ENCODE assay signal across 13 cellular contexts in the genomic region with DNA sequence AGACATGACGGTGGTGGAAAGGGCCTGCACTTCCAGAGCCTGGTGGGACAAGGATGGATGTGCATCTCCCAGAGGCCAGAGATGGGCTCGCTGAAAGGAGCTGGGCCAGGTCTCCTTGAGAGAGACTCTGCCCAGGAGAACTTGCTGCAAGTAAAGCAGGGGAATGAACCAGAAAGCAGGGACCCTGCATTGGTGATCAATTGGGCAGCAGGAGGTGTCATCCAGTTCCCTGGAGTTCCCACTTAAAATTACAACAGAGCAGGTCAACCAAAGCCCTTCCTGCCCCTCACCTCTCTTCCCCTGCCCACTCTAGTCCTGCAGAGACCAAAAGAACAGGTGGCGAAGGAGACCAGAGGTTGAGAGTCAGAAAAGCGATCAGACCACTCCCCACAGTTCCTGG.
A peak's percentile ranks its signal among the peaks of the same experiment; 100 is the strongest.
DNase-seq lines count a peak whose midpoint lies in the region; ATAC-seq and TF ChIP-seq lines count a peak whose summit lies in the region.
"Had no signal": no experiment of that assay in that cellular context is flagged by ENCODE, and none has a peak within 500 bp of the region (broad histone marks: within the 10 kb centered on the region; RNA-seq: fewer than 3 reads in every experiment).

No MANE protein-coding gene starts in this region.

- peak overlapping the region in 1 of 5 donors; percentile 19 for H3K4me3 ChIP-seq in subcutaneous abdominal adipose tissue (ENCODE audit: low read depth in 1 of 5, low read length in 5 of 5)
- H3K4me3 ChIP-seq: body of pancreas, transverse colon had no signal

- ATAC-seq in activated CD8-positive, alpha-beta memory T cell treated with anti-CD3 and anti-CD28 coated beads, Interleukin-2, amount 10 ng/mL, durations not matched to agents 7 days and 5 days, result no peak
- ATAC-seq in left lobe of liver (no peak), GM18867 (IDR thresholded peaks at IDR 0.05; ENCODE audit: unreplicated experiment) (no peak)
- ATAC-seq: body of pancreas, SK-N-SH treated with all-trans-retinoic acid at 6 μM for 48 hours had no signal

- no peaks in the 10 kb centered on the region for H3K27me3 Mint-ChIP-seq in activated CD8-positive, alpha-beta memory T cell treated with anti-CD3 and anti-CD28 coated beads, Interleukin-2, amount 10 ng/mL, durations not matched to agents 7 days and 5 days

- no peak for TF ChIP-seq CTCF in GM10266 (IDR thresholded peaks at IDR 0.05; ENCODE audit: control insufficient read depth, insufficient read depth, low read depth, missing control alignments)

- H3K9ac ChIP-seq in subcutaneous abdominal adipose tissue (ENCODE audit: low read length in 5 of 5), result no peak overlapping the region

- H3K9me3 Mint-ChIP-seq in activated CD8-positive, alpha-beta memory T cell treated with anti-CD3 and anti-CD28 coated beads, Interleukin-2, amount 10 ng/mL, durations not matched to agents 7 days and 5 days (ENCODE audit: low read depth), result peaks cover 2% of the 10 kb centered on the region

- peaks cover 23% of the 10 kb centered on the region for H3K4me1 Mint-ChIP-seq in activated CD8-positive, alpha-beta memory T cell treated with anti-CD3 and anti-CD28 coated beads, Interleukin-2, amount 10 ng/mL, durations not matched to agents 7 days and 5 days

- peaks cover 0 to 26% (median 12%) of the 10 kb centered on the region in 5 donors for H3K4me1 ChIP-seq in subcutaneous abdominal adipose tissue (ENCODE audit: control insufficient read depth in 5 of 5, insufficient read depth in 5 of 5, low read length in 5 of 5)
- H3K4me1 ChIP-seq: body of pancreas had no signal

- H3K27ac ChIP-seq in subcutaneous abdominal adipose tissue (ENCODE audit: low read depth, low read length), result peak overlapping the region; percentile 64

- no peaks in the 10 kb centered on the region for H3K27me3 ChIP-seq in subcutaneous abdominal adipose tissue (ENCODE audit: control insufficient read depth in 5 of 5, insufficient read depth in 4 of 5, low read length in 5 of 5)
- H3K27me3 ChIP-seq: body of pancreas, transverse colon had no signal

- no peaks in the 10 kb centered on the region for H3K9me3 ChIP-seq in subcutaneous abdominal adipose tissue (ENCODE audit: control insufficient read depth in 5 of 5, low read length in 5 of 5)
- H3K9me3 ChIP-seq: body of pancreas, transverse colon had no signal

- H3K36me3 Mint-ChIP-seq in activated CD8-positive, alpha-beta memory T cell treated with anti-CD3 and anti-CD28 coated beads, Interleukin-2, amount 10 ng/mL, durations not matched to agents 7 days and 5 days, result peaks cover 11% of the 10 kb centered on the region

- CTCF ChIA-PET in activated CD8-positive, alpha-beta memory T cell treated with anti-CD3 and anti-CD28 coated beads, Interleukin-2, amount 10 ng/mL, durations not matched to agents 7 days and 5 days (lab: Charles Lee), result interaction anchor here (0.7 to 5.4 kb wide), 6 partner anchors 10 to 156 kb away, joined by 3 to 60 read pairs (median 3); a partner anchor contains a TSS

- no peak overlapping the region for H3K4me3 Mint-ChIP-seq in activated CD8-positive, alpha-beta memory T cell treated with anti-CD3 and anti-CD28 coated beads, Interleukin-2, amount 10 ng/mL, durations not matched to agents 7 days and 5 days

- H3K36me3 ChIP-seq in subcutaneous abdominal adipose tissue (ENCODE audit: control insufficient read depth in 5 of 5, insufficient read depth in 5 of 5, low read length in 5 of 5), result no peaks in the 10 kb centered on the region
- H3K36me3 ChIP-seq: transverse colon had no signal

- peak overlapping the region; percentile 90 for H3K27ac Mint-ChIP-seq in activated CD8-positive, alpha-beta memory T cell treated with anti-CD3 and anti-CD28 coated beads, Interleukin-2, amount 10 ng/mL, durations not matched to agents 7 days and 5 days

- peak; percentile 57 for DNase-seq in activated effector memory CD4-positive, alpha-beta T cell treated with anti-CD3 and anti-CD28 coated beads, Interleukin-2, amount 50 U/mL, for 16 hours
- no peak for DNase-seq in activated effector memory CD4-positive, alpha-beta T cell treated with Interleukin-2 at 50 U/mL for 16 hours
- DNase-seq in activated CD8-positive, alpha-beta memory T cell treated with anti-CD3 and anti-CD28 coated beads, Interleukin-2, amount 10 ng/mL, durations not matched to agents 7 days and 5 days, result no peak
- DNase-seq in left lobe of liver (ENCODE audit: low spot score) (peak; percentile 38), GM10266 (ENCODE audit: extremely low spot score) (no peak), cerebellum (ENCODE audit: low spot score) (no peak)
- DNase-seq: MM.1S, NCI-H1930, transverse colon had no signal

Comparison
In these comparisons a context has a peak if more than half of its experiments do, and no peak if none do; other contexts are left out.
1. DNase-seq: peak in activated effector memory CD4-positive, alpha-beta T cell treated with anti-CD3 and anti-CD28 coated beads, Interleukin-2, amount 50 U/mL, for 16 hours (single experiment) and left lobe of liver (single experiment); none in activated effector memory CD4-positive, alpha-beta T cell treated with Interleukin-2 at 50 U/mL for 16 hours (single experiment), activated CD8-positive, alpha-beta memory T cell treated with anti-CD3 and anti-CD28 coated beads, Interleukin-2, amount 10 ng/mL, durations not matched to agents 7 days and 5 days (single experiment), GM10266 (single experiment) and cerebellum (single experiment).